In genomic region chr18:961644-962355, GRCh38 we compare ENCODE assay signal across 2 cellular contexts.
TF ChIP-seq lines count a peak whose summit lies in the region.

No MANE protein-coding gene starts in this region.

TF ChIP-seq in SK-N-SH treated with all-trans-retinoic acid at 6 μM for 48 hours, 23 proteins besides CTCF, POLR2A, EP300 and RAD21 (continued from another document):
- TF ChIP-seq ZFP30 (CRISPR knock-in tag; IDR thresholded peaks at IDR 0.05), result no peak
- no peak for TF ChIP-seq BACH2 (CRISPR knock-in tag; IDR thresholded peaks at IDR 0.05; ENCODE audit: borderline replicate concordance)
- no peak for TF ChIP-seq CREB5 (CRISPR knock-in tag; IDR thresholded peaks at IDR 0.05; ENCODE audit: low read depth)

TF ChIP-seq in K562, 482 proteins besides CTCF, POLR2A, EP300 and RAD21 (continued from another document):
- TF ChIP-seq, protein P1, sequence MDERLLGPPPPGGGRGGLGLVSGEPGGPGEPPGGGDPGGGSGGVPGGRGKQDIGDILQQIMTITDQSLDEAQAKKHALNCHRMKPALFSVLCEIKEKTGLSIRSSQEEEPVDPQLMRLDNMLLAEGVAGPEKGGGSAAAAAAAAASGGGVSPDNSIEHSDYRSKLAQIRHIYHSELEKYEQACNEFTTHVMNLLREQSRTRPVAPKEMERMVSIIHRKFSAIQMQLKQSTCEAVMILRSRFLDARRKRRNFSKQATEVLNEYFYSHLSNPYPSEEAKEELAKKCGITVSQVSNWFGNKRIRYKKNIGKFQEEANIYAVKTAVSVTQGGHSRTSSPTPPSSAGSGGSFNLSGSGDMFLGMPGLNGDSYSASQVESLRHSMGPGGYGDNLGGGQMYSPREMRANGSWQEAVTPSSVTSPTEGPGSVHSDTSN (CRISPR knock-in tag; IDR thresholded peaks at IDR 0.05; ENCODE audit: low read depth), result no peak
- TF ChIP-seq, protein P1 (tag; conservative IDR thresholded peaks at IDR 0.05; ENCODE audit: low read depth), result 0 out of 2 replicates have a peak, but pooled peaks have one; percentile 23
- TF ChIP-seq TEAD1 (CRISPR knock-in tag; IDR thresholded peaks at IDR 0.05), result 0 out of 4 replicates have a peak, but pooled peaks of 1 of the 2 experiments have one; percentile 10
- TF ChIP-seq ARID3A (IDR thresholded peaks at IDR 0.05; ENCODE audit: borderline replicate concordance, low read depth, low read length), result 0 out of 2 replicates have a peak, but pooled peaks have one; percentile 28
- TF ChIP-seq CHD1 (IDR thresholded peaks at IDR 0.05; ENCODE audit: low read length), result peak; percentile 44
- 0 out of 4 replicates have a peak, but pooled peaks of 1 of the 2 experiments have one; percentile 18 for TF ChIP-seq MAZ (CRISPR knock-in tag; conservative IDR thresholded peaks at IDR 0.05 in 1 of 2, IDR thresholded peaks at IDR 0.05 in 1 of 2)
- TF ChIP-seq SMC3 (conservative IDR thresholded peaks at IDR 0.05; ENCODE audit: insufficient read depth, low read depth, low read length), result peak; percentile 36; the same call in 1 of the 2 replicates
- TF ChIP-seq CTBP1 (IDR thresholded peaks at IDR 0.05; ENCODE audit: borderline replicate concordance), result 0 out of 2 replicates have a peak, but pooled peaks have one; percentile 14
- TF ChIP-seq BRD4 (IDR thresholded peaks at IDR 0.05), result 0 out of 2 replicates have a peak, but pooled peaks have one; percentile 18
- 0 out of 4 replicates have a peak, but pooled peaks of 1 of the 2 experiments have one; percentile 10 for TF ChIP-seq TBL1XR1 (IDR thresholded peaks at IDR 0.05; ENCODE audit: low read length in 2 of 2)
- TF ChIP-seq NEUROD1 (IDR thresholded peaks at IDR 0.05; ENCODE audit: borderline replicate concordance, low read depth, low read length, partially characterized antibody), result peak; percentile 44
- TF ChIP-seq PML (IDR thresholded peaks at IDR 0.05; ENCODE audit: low read length), result no peak
- TF ChIP-seq MBD1 (CRISPR knock-in tag; IDR thresholded peaks at IDR 0.05), result 0 out of 2 replicates have a peak, but pooled peaks have one; percentile 48
- TF ChIP-seq GATA2 (CRISPR knock-in tag; IDR thresholded peaks at IDR 0.05), result peak; percentile 30; the same call in 1 of the 2 replicates
- TF ChIP-seq TFAM (CRISPR knock-in tag; conservative IDR thresholded peaks at IDR 0.05), result no peak
- TF ChIP-seq HDAC2 (IDR thresholded peaks at IDR 0.05), result peak; percentile 18; the same call in 1 of the 2 replicates
- TF ChIP-seq ZNF639 (CRISPR knock-in tag; conservative IDR thresholded peaks at IDR 0.05 in 1 of 2, IDR thresholded peaks at IDR 0.05 in 1 of 2), result peak in 1 of 2 experiments; percentile 20; a peak in 1 of 4 replicates
- TF ChIP-seq KLF16 (IDR thresholded peaks at IDR 0.05), result peak; percentile 27; the same call in 1 of the 2 replicates
- TF ChIP-seq ATF1 (CRISPR knock-in tag; IDR thresholded peaks at IDR 0.05), result no peak
- TF ChIP-seq ATF1 (tag; IDR thresholded peaks at IDR 0.05), result 0 out of 2 replicates have a peak, but pooled peaks have one; percentile 39
- TF ChIP-seq MEIS2 (IDR thresholded peaks at IDR 0.05; ENCODE audit: partially characterized antibody), result no peak
- 0 out of 2 replicates have a peak, but pooled peaks have one; percentile 22 for TF ChIP-seq CUX1 (CRISPR knock-in tag; IDR thresholded peaks at IDR 0.05)
- TF ChIP-seq PKNOX1 (IDR thresholded peaks at IDR 0.05), result 0 out of 2 replicates have a peak, but pooled peaks have one; percentile 9
- TF ChIP-seq SMARCE1 (IDR thresholded peaks at IDR 0.05), result peak; percentile 34; the same call in 1 of the 2 replicates
- no peak for TF ChIP-seq SAFB2 (IDR thresholded peaks at IDR 0.05; ENCODE audit: borderline replicate concordance, low read depth, low read length, severe bottlenecking)
- TF ChIP-seq FOSL1 (tag; conservative IDR thresholded peaks at IDR 0.05), result peak; percentile 39; the same call in 1 of the 2 replicates
- TF ChIP-seq ETV5 (CRISPR knock-in tag; IDR thresholded peaks at IDR 0.05; ENCODE audit: low read depth), result 0 out of 2 replicates have a peak, but pooled peaks have one; percentile 27
- TF ChIP-seq ZNF79 (CRISPR knock-in tag; IDR thresholded peaks at IDR 0.05; ENCODE audit: low read depth), result peak; percentile 33; the same call in 1 of the 2 replicates
- peak in 1 of 2 experiments; percentile 49; a peak in 1 of 4 replicates for TF ChIP-seq ARNT (IDR thresholded peaks at IDR 0.05)
- 0 out of 2 replicates have a peak, but pooled peaks have one; percentile 25 for TF ChIP-seq RHOXF2B (CRISPR knock-in tag; conservative IDR thresholded peaks at IDR 0.05)
- TF ChIP-seq SMARCC2 (IDR thresholded peaks at IDR 0.05; ENCODE audit: low read depth), result peak; percentile 38; the same call in 1 of the 2 replicates
- TF ChIP-seq JUND (IDR thresholded peaks at IDR 0.05; ENCODE audit: borderline replicate concordance, low read depth, low read length), result 0 out of 2 replicates have a peak, but pooled peaks have one; percentile 12
- no peak for TF ChIP-seq JUND (tag; IDR thresholded peaks at IDR 0.05; ENCODE audit: borderline replicate concordance, low read depth, low read length)
- TF ChIP-seq SMARCA4 (IDR thresholded peaks at IDR 0.05), result 0 out of 2 replicates have a peak, but pooled peaks have one; percentile 41
- TF ChIP-seq L3MBTL2 (IDR thresholded peaks at IDR 0.05), result peak; percentile 46; the same call in 1 of the 2 replicates
- peak; percentile 10 for TF ChIP-seq CXXC5 (CRISPR knock-in tag; IDR thresholded peaks at IDR 0.05)
- 0 out of 2 replicates have a peak, but pooled peaks have one; percentile 44 for TF ChIP-seq SOX6 (IDR thresholded peaks at IDR 0.05)
- TF ChIP-seq ZKSCAN1 (IDR thresholded peaks at IDR 0.05; ENCODE audit: low read depth, low read length), result no peak
- TF ChIP-seq, protein P2, sequence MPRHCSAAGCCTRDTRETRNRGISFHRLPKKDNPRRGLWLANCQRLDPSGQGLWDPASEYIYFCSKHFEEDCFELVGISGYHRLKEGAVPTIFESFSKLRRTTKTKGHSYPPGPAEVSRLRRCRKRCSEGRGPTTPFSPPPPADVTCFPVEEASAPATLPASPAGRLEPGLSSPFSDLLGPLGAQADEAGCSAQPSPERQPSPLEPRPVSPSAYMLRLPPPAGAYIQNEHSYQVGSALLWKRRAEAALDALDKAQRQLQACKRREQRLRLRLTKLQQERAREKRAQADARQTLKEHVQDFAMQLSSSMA (CRISPR knock-in tag; IDR thresholded peaks at IDR 0.05), result no peak
- no peak for TF ChIP-seq GTF2F1 (IDR thresholded peaks at IDR 0.05; ENCODE audit: low read depth, low read length)
- 0 out of 2 replicates have a peak, but pooled peaks have one; percentile 16 for TF ChIP-seq MECOM (CRISPR knock-in tag; IDR thresholded peaks at IDR 0.05)
- no peak for TF ChIP-seq HCFC1 (IDR thresholded peaks at IDR 0.05; ENCODE audit: low read depth, low read length)
- TF ChIP-seq, protein P3, sequence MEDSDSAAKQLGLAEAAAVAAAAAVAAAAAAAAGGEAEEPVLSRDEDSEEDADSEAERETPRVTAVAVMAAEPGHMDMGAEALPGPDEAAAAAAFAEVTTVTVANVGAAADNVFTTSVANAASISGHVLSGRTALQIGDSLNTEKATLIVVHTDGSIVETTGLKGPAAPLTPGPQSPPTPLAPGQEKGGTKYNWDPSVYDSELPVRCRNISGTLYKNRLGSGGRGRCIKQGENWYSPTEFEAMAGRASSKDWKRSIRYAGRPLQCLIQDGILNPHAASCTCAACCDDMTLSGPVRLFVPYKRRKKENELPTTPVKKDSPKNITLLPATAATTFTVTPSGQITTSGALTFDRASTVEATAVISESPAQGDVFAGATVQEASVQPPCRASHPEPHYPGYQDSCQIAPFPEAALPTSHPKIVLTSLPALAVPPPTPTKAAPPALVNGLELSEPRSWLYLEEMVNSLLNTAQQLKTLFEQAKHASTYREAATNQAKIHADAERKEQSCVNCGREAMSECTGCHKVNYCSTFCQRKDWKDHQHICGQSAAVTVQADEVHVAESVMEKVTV (CRISPR knock-in tag; IDR thresholded peaks at IDR 0.05), result peak; percentile 53
- no peak for TF ChIP-seq ZNF436 (CRISPR knock-in tag; IDR thresholded peaks at IDR 0.05)
